Comparison of ENCODE assay signal across 14 cellular contexts in genomic region chr1:109478806-109479205, GRCh38. TPM values are rescaled to one million over a fixed set of nuclear protein-coding genes. Genes with fewer than 3 reads are reported as not detected.
A peak's percentile ranks its signal among the peaks of the same experiment; 100 is the strongest.
DNase-seq lines count a peak whose midpoint lies in the region; ATAC-seq and TF ChIP-seq lines count a peak whose summit lies in the region.
"Had no signal": no experiment of that assay in that cellular context is flagged by ENCODE, and none has a peak within 500 bp of the region (broad histone marks: within the 10 kb centered on the region; RNA-seq: fewer than 3 reads in every experiment).

No MANE protein-coding gene starts in this region.

- 0 out of 2 replicates have a peak, but pooled peaks cover 3% of the 10 kb centered on the region for H4K20me1 ChIP-seq in Karpas-422 (ENCODE audit: insufficient read depth, low read depth, low read length)

- intact Hi-C loops in left colon (cut with DNase I, micrococcal nuclease) = no loop called here

- H3K36me3 ChIP-seq in Karpas-422 (ENCODE audit: insufficient read depth, low read length) = no peaks in the 10 kb centered on the region
- H3K36me3 ChIP-seq: right atrium auricular region had no signal

- H3K9me3 ChIP-seq in Karpas-422 (ENCODE audit: low read length) = no peaks in the 10 kb centered on the region
- H3K9me3 ChIP-seq: right atrium auricular region had no signal

- peaks cover 7% of the 10 kb centered on the region for H3K4me1 ChIP-seq in Karpas-422 (ENCODE audit: low read length)

- H3K27me3 ChIP-seq in Karpas-422 (ENCODE audit: low read length) = no peaks in the 10 kb centered on the region
- H3K27me3 ChIP-seq: right atrium auricular region had no signal

- ATAC-seq in left colon = peak; percentile 58
- ATAC-seq in GM18861 (IDR thresholded peaks at IDR 0.05; ENCODE audit: unreplicated experiment) = no peak
- ATAC-seq in GM18517 (IDR thresholded peaks at IDR 0.05; ENCODE audit: unreplicated experiment) = no peak
- ATAC-seq: CD8-positive, alpha-beta T cell had no signal

- no peaks in the 10 kb centered on the region for H3K79me2 ChIP-seq in Karpas-422 (ENCODE audit: low read length)

- TF ChIP-seq CTCF in GM12865 (IDR thresholded peaks at IDR 0.05; ENCODE audit: insufficient read depth, low read depth, low read length, missing control alignments) = no peak

- no peak overlapping the region for H3K27ac ChIP-seq in Karpas-422 (ENCODE audit: low read length)
- H3K27ac ChIP-seq: right atrium auricular region, VCaP had no signal

- no peak overlapping the region for H3K4me2 ChIP-seq in Karpas-422 (ENCODE audit: low read depth, low read length, poor library complexity, severe bottlenecking)

- DNase-seq in GM12865 (ENCODE audit: low read depth) (peak; percentile 18), Karpas-422 (peak; percentile 58), left colon (peak in 1 of 2 donors; percentile 67), NCI-H526 treated with DMSO at 0.1 percent for 48 hours (lab: John Stamatoyannopoulos, UW) (no peak), cerebellar nuclear complex (lab: John Stamatoyannopoulos, UW) (no peak)
- DNase-seq in activated CD8-positive, alpha-beta memory T cell treated with anti-CD3 and anti-CD28 coated beads, Interleukin-2, amount 50 U/mL, for 48 hours = peak; percentile 51
- DNase-seq: caudate nucleus, NCI-H226 had no signal

- H3K4me3 ChIP-seq in GM12865 (ENCODE audit: low read depth, low read length) (no peak overlapping the region), Karpas-422 (ENCODE audit: low read length) (no peak overlapping the region)
- H3K4me3 ChIP-seq: right atrium auricular region had no signal

- H3K9me2 ChIP-seq in Karpas-422 (replicated peaks; ENCODE audit: insufficient read depth, low read length) = no peaks in the 10 kb centered on the region

- no peak overlapping the region for H2AFZ ChIP-seq in Karpas-422 (ENCODE audit: low read length)

- no peak overlapping the region for H3K9ac ChIP-seq in Karpas-422 (ENCODE audit: low read length)

RNA-seq across cellular contexts. Expression of gene ATXN7L2, which starts 4.9 kb away (rescaled TPM):
- 3.5 and 5.7 TPM in 2 replicates for total RNA-seq in Karpas-422 (2014; rRNA removed; shearing (Covaris generic); ENCODE audit: low replicate concordance)
- total RNA-seq in left colon = 1 to 10 TPM; 1.8 to 1.9 TPM

RNA-seq across cellular contexts. Expression of gene SYPL2, which starts 12.5 kb away (rescaled TPM):
- not detected in 2 replicates for total RNA-seq in Karpas-422 (2014; rRNA removed; shearing (Covaris generic); ENCODE audit: low replicate concordance)
- under 1 TPM; 0.15 to 0.87 TPM for total RNA-seq in left colon
- total RNA-seq: activated T-helper 2 cell treated with anti-CD3 and anti-CD28 coated beads, Interferon-gamma antibody, Interleukin-2, Interleukin-4, amounts not matched to agents 10 μg/mL and 5 μg/mL and 100 μg/mL, durations not matched to agents 14 hours and 24 hours and 36 hours; CD8-positive, alpha-beta T cell had no signal

RNA-seq across cellular contexts. Expression of gene CYB561D1, which starts 15.1 kb away (rescaled TPM):
- 6.2 and 7.1 TPM in 2 replicates for total RNA-seq in Karpas-422 (2014; rRNA removed; shearing (Covaris generic); ENCODE audit: low replicate concordance)
- 10 to 100 TPM; 10.0 to 18.7 TPM for total RNA-seq in left colon

RNA-seq across cellular contexts. Expression of gene AMIGO1, which starts 30.7 kb away (rescaled TPM):
- total RNA-seq in Karpas-422 (2014; rRNA removed; shearing (Covaris generic); ENCODE audit: low replicate concordance) = 0.37 and 1.1 TPM in 2 replicates
- 1 to 10 TPM; 3.8 to 5.6 TPM for total RNA-seq in left colon

RNA-seq across cellular contexts. Expression of gene PSMA5, which starts 52.6 kb away (rescaled TPM):
- 48.5 and 70.4 TPM in 2 replicates for total RNA-seq in Karpas-422 (2014; rRNA removed; shearing (Covaris generic); ENCODE audit: low replicate concordance)
- total RNA-seq in left colon = 10 to 100 TPM; 76.3 to 92.1 TPM

Comparison
In these comparisons a context has a peak if more than half of its experiments do, and no peak if none do; other contexts are left out.
1. DNase-seq: peak in GM12865 (single experiment), Karpas-422 (single experiment) and activated CD8-positive, alpha-beta memory T cell treated with anti-CD3 and anti-CD28 coated beads, Interleukin-2, amount 50 U/mL, for 48 hours (single experiment); none in NCI-H526 treated with DMSO at 0.1 percent for 48 hours (single experiment) and cerebellar nuclear complex (0 of 2).